Comparison of ENCODE assay signal across 9 cellular contexts in the genomic region with DNA sequence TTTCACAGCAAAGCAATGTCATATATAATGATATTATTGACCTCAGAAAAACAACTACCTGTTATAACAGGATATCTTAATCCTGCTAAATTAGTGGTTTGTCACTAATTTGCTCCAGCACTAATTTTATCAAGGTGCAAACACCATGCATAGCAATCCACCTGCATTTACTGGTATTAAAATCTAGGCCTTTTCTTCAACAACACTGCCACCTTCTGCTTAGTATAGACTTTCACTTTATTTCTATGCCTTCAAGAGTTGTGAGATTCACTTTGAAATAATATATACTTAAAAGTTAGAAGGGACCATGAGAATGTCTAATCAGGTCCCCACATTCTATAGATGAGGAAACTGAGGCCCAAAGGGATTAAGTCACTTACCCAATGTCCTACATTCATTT.
DNase-seq lines count a peak whose midpoint lies in the region; ATAC-seq, FAIRE-seq and TF ChIP-seq lines count a peak whose summit lies in the region.
"Had no signal": no experiment of that assay in that cellular context is flagged by ENCODE, and none has a peak within 500 bp of the region (broad histone marks: within the 10 kb centered on the region; RNA-seq: fewer than 3 reads in every experiment).

No MANE protein-coding gene starts in this region.

- in situ Hi-C loops in GM13977 (cut with MboI; ENCODE audit: low pct_unique_long_range_greater_than_20kb, low sequenced_read_pairs, unreplicated experiment), result loop anchor here (25.0 kb wide), 1 partner anchor 535 kb away; no protein-coding TSS in a partner anchor

- TF ChIP-seq POLR2A in H54 (IDR thresholded peaks at IDR 0.05; ENCODE audit: low read depth, low read length), result no peak

- FAIRE-seq in frontal cortex (lab: Jason Lieb, UNC) (no peak), H54 (lab: Jason Lieb, UNC) (no peak)
- FAIRE-seq: GM18507 had no signal

- ATAC-seq in stimulated activated naive CD8-positive, alpha-beta T cell treated with anti-CD3 and anti-CD28 coated beads, Interleukin-15, Interleukin-2, amounts not matched to agents 100 U/mL and 50 U/mL, for 24 hours, result no peak

- TF ChIP-seq CTCF in GM13977 (IDR thresholded peaks at IDR 0.05; ENCODE audit: extremely low read depth, insufficient read depth, missing control alignments), result peak; percentile 42

- DNase-seq in A172 (ENCODE audit: low spot score) (peak; percentile 19), GM13977 (ENCODE audit: low spot score) (no peak), NCI-H526 treated with DMSO at 0.1 percent for 48 hours (lab: John Stamatoyannopoulos, UW) (peak; percentile 33), fibroblast of peridontal ligament (ENCODE audit: extremely low read depth) (peak; percentile 51), frontal cortex (ENCODE audit: low spot score in 2 of 2) (no peak), H54 (ENCODE audit: insufficient read length, low spot score) (no peak)
- no peak for DNase-seq in stimulated activated naive CD8-positive, alpha-beta T cell treated with anti-CD3 and anti-CD28 coated beads, Interleukin-15, Interleukin-2, amounts not matched to agents 100 U/mL and 50 U/mL, for 24 hours
- no peak for DNase-seq in activated CD4-positive, alpha-beta T cell treated with anti-CD3 and anti-CD28 coated beads for 4 hours

Comparison
In these comparisons a context has a peak if more than half of its experiments do, and no peak if none do; other contexts are left out.
1. DNase-seq: peak in A172 (single experiment), NCI-H526 treated with DMSO at 0.1 percent for 48 hours (single experiment) and fibroblast of peridontal ligament (single experiment); none in GM13977 (single experiment), frontal cortex (0 of 2), H54 (single experiment), stimulated activated naive CD8-positive, alpha-beta T cell treated with anti-CD3 and anti-CD28 coated beads, Interleukin-15, Interleukin-2, amounts not matched to agents 100 U/mL and 50 U/mL, for 24 hours (single experiment) and activated CD4-positive, alpha-beta T cell treated with anti-CD3 and anti-CD28 coated beads for 4 hours (0 of 2).